Comparison of ENCODE assay signal across 1 cellular context in genomic region chr20:3738109-3739053, GRCh38.
TF ChIP-seq lines count a peak whose summit lies in the region.

No MANE protein-coding gene starts in this region.

TF ChIP-seq in HepG2, 621 proteins besides CTCF, POLR2A, EP300 and RAD21 (continued from another document and continues in another):
- TF ChIP-seq, protein P1, sequence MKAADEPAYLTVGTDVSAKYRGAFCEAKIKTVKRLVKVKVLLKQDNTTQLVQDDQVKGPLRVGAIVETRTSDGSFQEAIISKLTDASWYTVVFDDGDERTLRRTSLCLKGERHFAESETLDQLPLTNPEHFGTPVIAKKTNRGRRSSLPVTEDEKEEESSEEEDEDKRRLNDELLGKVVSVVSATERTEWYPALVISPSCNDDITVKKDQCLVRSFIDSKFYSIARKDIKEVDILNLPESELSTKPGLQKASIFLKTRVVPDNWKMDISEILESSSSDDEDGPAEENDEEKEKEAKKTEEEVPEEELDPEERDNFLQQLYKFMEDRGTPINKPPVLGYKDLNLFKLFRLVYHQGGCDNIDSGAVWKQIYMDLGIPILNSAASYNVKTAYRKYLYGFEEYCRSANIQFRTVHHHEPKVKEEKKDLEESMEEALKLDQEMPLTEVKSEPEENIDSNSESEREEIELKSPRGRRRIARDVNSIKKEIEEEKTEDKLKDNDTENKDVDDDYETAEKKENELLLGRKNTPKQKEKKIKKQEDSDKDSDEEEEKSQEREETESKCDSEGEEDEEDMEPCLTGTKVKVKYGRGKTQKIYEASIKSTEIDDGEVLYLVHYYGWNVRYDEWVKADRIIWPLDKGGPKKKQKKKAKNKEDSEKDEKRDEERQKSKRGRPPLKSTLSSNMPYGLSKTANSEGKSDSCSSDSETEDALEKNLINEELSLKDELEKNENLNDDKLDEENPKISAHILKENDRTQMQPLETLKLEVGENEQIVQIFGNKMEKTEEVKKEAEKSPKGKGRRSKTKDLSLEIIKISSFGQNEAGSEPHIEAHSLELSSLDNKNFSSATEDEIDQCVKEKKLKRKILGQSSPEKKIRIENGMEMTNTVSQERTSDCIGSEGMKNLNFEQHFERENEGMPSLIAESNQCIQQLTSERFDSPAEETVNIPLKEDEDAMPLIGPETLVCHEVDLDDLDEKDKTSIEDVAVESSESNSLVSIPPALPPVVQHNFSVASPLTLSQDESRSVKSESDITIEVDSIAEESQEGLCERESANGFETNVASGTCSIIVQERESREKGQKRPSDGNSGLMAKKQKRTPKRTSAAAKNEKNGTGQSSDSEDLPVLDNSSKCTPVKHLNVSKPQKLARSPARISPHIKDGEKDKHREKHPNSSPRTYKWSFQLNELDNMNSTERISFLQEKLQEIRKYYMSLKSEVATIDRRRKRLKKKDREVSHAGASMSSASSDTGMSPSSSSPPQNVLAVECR (CRISPR knock-in tag; IDR thresholded peaks at IDR 0.05; ENCODE audit: borderline replicate concordance), result no peak
- TF ChIP-seq, protein P2, sequence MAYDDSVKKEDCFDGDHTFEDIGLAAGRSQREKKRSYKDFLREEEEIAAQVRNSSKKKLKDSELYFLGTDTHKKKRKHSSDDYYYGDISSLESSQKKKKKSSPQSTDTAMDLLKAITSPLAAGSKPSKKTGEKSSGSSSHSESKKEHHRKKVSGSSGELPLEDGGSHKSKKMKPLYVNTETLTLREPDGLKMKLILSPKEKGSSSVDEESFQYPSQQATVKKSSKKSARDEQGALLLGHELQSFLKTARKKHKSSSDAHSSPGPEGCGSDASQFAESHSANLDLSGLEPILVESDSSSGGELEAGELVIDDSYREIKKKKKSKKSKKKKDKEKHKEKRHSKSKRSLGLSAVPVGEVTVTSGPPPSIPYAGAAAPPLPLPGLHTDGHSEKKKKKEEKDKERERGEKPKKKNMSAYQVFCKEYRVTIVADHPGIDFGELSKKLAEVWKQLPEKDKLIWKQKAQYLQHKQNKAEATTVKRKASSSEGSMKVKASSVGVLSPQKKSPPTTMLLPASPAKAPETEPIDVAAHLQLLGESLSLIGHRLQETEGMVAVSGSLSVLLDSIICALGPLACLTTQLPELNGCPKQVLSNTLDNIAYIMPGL (CRISPR knock-in tag; IDR thresholded peaks at IDR 0.05; ENCODE audit: borderline replicate concordance in 1 of 2, low read depth in 1 of 2), result peak; percentile 6 to 34; a peak in 1 of 4 replicates
- TF ChIP-seq ZNF577 (CRISPR knock-in tag; IDR thresholded peaks at IDR 0.05; ENCODE audit: borderline replicate concordance, low read depth), result no peak
- TF ChIP-seq SRY (CRISPR knock-in tag; IDR thresholded peaks at IDR 0.05), result peak; percentile 56; the same call in 1 of the 2 replicates
- TF ChIP-seq THAP11 (CRISPR knock-in tag; IDR thresholded peaks at IDR 0.05), result peak; percentile 11; the same call in 1 of the 2 replicates
- TF ChIP-seq AHDC1 (CRISPR knock-in tag; IDR thresholded peaks at IDR 0.05; ENCODE audit: borderline replicate concordance), result peak; percentile 54; the same call in 1 of the 2 replicates
- TF ChIP-seq ELF4 (CRISPR knock-in tag; IDR thresholded peaks at IDR 0.05; ENCODE audit: borderline replicate concordance), result no peak
- no peak for TF ChIP-seq ZIK1 (CRISPR knock-in tag; IDR thresholded peaks at IDR 0.05; ENCODE audit: borderline replicate concordance, low read depth)
- no peak for TF ChIP-seq KLF11 (CRISPR knock-in tag; IDR thresholded peaks at IDR 0.05)
- no peak for TF ChIP-seq HOXA9 (CRISPR knock-in tag; IDR thresholded peaks at IDR 0.05; ENCODE audit: borderline replicate concordance)
- no peak for TF ChIP-seq ZNF296 (CRISPR knock-in tag; conservative IDR thresholded peaks at IDR 0.05)
- TF ChIP-seq SKIL (CRISPR knock-in tag; IDR thresholded peaks at IDR 0.05; ENCODE audit: borderline replicate concordance), result 0 out of 2 replicates have a peak, but pooled peaks have one; percentile 43
- TF ChIP-seq JDP2 (CRISPR knock-in tag; IDR thresholded peaks at IDR 0.05; ENCODE audit: borderline replicate concordance), result no peak
- no peak for TF ChIP-seq ZNF660 (CRISPR knock-in tag; IDR thresholded peaks at IDR 0.05; ENCODE audit: borderline replicate concordance, low read depth)
- TF ChIP-seq ZNF589 (CRISPR knock-in tag; conservative IDR thresholded peaks at IDR 0.05), result no peak
- TF ChIP-seq ZNF337 (CRISPR knock-in tag; IDR thresholded peaks at IDR 0.05; ENCODE audit: borderline replicate concordance, low read depth), result no peak
- TF ChIP-seq DNMT3B (CRISPR knock-in tag; conservative IDR thresholded peaks at IDR 0.05), result no peak
- peak; percentile 69; the same call in 1 of the 2 replicates for TF ChIP-seq TCF7 (IDR thresholded peaks at IDR 0.05; ENCODE audit: low read depth)
- no peak for TF ChIP-seq ZNF280D (CRISPR knock-in tag; IDR thresholded peaks at IDR 0.05)
- no peak for TF ChIP-seq TBX2 (CRISPR knock-in tag; IDR thresholded peaks at IDR 0.05; ENCODE audit: borderline replicate concordance)
- TF ChIP-seq, protein P3, sequence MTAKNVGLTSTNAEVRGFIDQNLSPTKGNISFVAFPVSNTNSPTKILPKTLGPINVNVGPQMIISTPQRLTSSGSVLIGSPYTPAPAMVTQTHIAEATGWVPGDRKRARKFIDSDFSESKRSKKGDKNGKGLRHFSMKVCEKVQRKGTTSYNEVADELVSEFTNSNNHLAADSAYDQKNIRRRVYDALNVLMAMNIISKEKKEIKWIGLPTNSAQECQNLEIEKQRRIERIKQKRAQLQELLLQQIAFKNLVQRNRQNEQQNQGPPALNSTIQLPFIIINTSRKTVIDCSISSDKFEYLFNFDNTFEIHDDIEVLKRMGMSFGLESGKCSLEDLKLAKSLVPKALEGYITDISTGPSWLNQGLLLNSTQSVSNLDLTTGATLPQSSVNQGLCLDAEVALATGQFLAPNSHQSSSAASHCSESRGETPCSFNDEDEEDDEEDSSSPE (CRISPR knock-in tag; IDR thresholded peaks at IDR 0.05), result no peak
- no peak for TF ChIP-seq ZNF792 (CRISPR knock-in tag; IDR thresholded peaks at IDR 0.05)
- TF ChIP-seq SOX13 (IDR thresholded peaks at IDR 0.05), result no peak
- TF ChIP-seq SOX13 (CRISPR knock-in tag; conservative IDR thresholded peaks at IDR 0.05 in 1 of 2, IDR thresholded peaks at IDR 0.05 in 1 of 2), result peak in 1 of 2 experiments; percentile 69; a peak in 2 of 4 replicates
- peak; percentile 37 for TF ChIP-seq GATAD2A (CRISPR knock-in tag; IDR thresholded peaks at IDR 0.05)
- TF ChIP-seq ETS1 (CRISPR knock-in tag; IDR thresholded peaks at IDR 0.05), result no peak
- TF ChIP-seq ZGPAT (CRISPR knock-in tag; IDR thresholded peaks at IDR 0.05), result peak; percentile 27; the same call in 1 of the 2 replicates
- TF ChIP-seq ZFX (CRISPR knock-in tag; IDR thresholded peaks at IDR 0.05; ENCODE audit: low read depth), result peak; percentile 14; the same call in 1 of the 2 replicates
- TF ChIP-seq ISX (CRISPR knock-in tag; conservative IDR thresholded peaks at IDR 0.05), result no peak
- TF ChIP-seq CHD4 (IDR thresholded peaks at IDR 0.05; ENCODE audit: borderline replicate concordance, low read length), result no peak
- TF ChIP-seq THAP7 (CRISPR knock-in tag; IDR thresholded peaks at IDR 0.05), result no peak
- TF ChIP-seq MAF1 (CRISPR knock-in tag; IDR thresholded peaks at IDR 0.05; ENCODE audit: borderline replicate concordance), result no peak
- no peak for TF ChIP-seq ZNF597 (CRISPR knock-in tag; IDR thresholded peaks at IDR 0.05)
